Comparison of ENCODE assay signal across 18 cellular contexts in the genomic region with DNA sequence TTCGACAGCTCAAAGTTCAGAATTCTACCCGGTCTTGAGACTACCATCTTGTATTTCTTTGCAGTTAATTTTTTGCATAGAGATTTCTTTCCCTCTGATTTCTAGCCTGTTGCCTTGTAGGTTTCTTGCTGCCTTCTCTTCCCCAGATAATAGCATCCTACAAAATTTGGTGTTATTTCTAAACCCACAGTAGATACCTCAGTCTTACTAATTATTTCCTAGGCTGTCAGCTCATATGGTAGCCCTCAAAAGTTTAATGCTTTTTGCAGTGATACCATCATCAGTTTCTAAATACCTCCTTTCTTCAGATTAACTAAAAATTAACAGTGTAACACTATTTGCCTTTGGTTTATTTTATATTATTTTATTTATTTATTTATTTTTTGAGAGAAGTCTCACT.
DNase-seq lines count a peak whose midpoint lies in the region; ATAC-seq, FAIRE-seq and TF ChIP-seq lines count a peak whose summit lies in the region.
"Had no signal": no experiment of that assay in that cellular context is flagged by ENCODE, and none has a peak within 500 bp of the region (broad histone marks: within the 10 kb centered on the region; RNA-seq: fewer than 3 reads in every experiment).

No MANE protein-coding gene starts in this region.

- peaks cover 20% of the 10 kb centered on the region for H3K4me1 Mint-ChIP-seq in activated T-helper 17 cell treated with anti-CD3 and anti-CD28 coated beads, Interleukin-2, amount 50 U/mL, for 72 hours
- peaks cover 11% of the 10 kb centered on the region for H3K4me1 Mint-ChIP-seq in activated T-helper 2 cell treated with anti-CD3 and anti-CD28 coated beads, Interferon-gamma antibody, Interleukin-2, Interleukin-4, amounts not matched to agents 10 μg/mL and 5 μg/mL and 100 μg/mL, durations not matched to agents 14 hours and 24 hours and 36 hours (ENCODE audit: low read depth)
- H3K4me1 Mint-ChIP-seq in naive thymus-derived CD4-positive, alpha-beta T cell = peaks cover 0 to 13% (median 8%) of the 10 kb centered on the region in 7 donors

- peak; percentile 54 for ATAC-seq in activated T-helper 17 cell treated with anti-CD3 and anti-CD28 coated beads, Interleukin-2, amount 50 U/mL, for 72 hours (replicated peaks)
- no peak for ATAC-seq in naive thymus-derived CD4-positive, alpha-beta T cell

- no peak for DNase-seq in activated T-helper 2 cell treated with anti-CD3 and anti-CD28 coated beads, Interferon-gamma antibody, Interleukin-2, Interleukin-4, amounts not matched to agents 10 μg/mL and 5 μg/mL and 100 μg/mL, durations not matched to agents 14 hours and 24 hours and 36 hours (ENCODE audit: low spot score)
- DNase-seq in smooth muscle cell (lab: John Stamatoyannopoulos, UW; ENCODE audit: unreplicated experiment) (no peak), GM12892 (ENCODE audit: insufficient read length) (no peak)
- DNase-seq in activated effector memory CD4-positive, alpha-beta T cell treated with Interleukin-2 at 50 U/mL for 16 hours = no peak
- no peak for DNase-seq in naive thymus-derived CD4-positive, alpha-beta T cell
- DNase-seq: C1 segment of cervical spinal cord; Calu3; CD4-positive, alpha-beta memory T cell; COR-L47; DMS53; DND-41; H7; HCEC 1CT had no signal

- no peaks in the 10 kb centered on the region for H3F3A ChIP-seq in smooth muscle cell (ENCODE audit: low read depth)

- CTCF ChIA-PET in naive thymus-derived CD4-positive, alpha-beta T cell (lab: Charles Lee) = no interaction called here

- peaks cover 26% of the 10 kb centered on the region for H3K27me3 Mint-ChIP-seq in activated T-helper 17 cell treated with anti-CD3 and anti-CD28 coated beads, Interleukin-2, amount 50 U/mL, for 72 hours
- H3K27me3 Mint-ChIP-seq in activated T-helper 2 cell treated with anti-CD3 and anti-CD28 coated beads, Interferon-gamma antibody, Interleukin-2, Interleukin-4, amounts not matched to agents 10 μg/mL and 5 μg/mL and 100 μg/mL, durations not matched to agents 14 hours and 24 hours and 36 hours (ENCODE audit: low read depth) = peaks cover 20% of the 10 kb centered on the region
- peaks cover 26 to 31% (median 29%) of the 10 kb centered on the region in 5 donors for H3K27me3 Mint-ChIP-seq in naive thymus-derived CD4-positive, alpha-beta T cell

- H3K4me2 ChIP-seq in smooth muscle cell = peak overlapping the region; percentile 53

- no peaks in the 10 kb centered on the region for H3K79me2 ChIP-seq in smooth muscle cell (ENCODE audit: low read depth)

- H3K36me3 ChIP-seq in smooth muscle cell (ENCODE audit: low read depth) = no peaks in the 10 kb centered on the region
- H3K36me3 ChIP-seq in naive thymus-derived CD4-positive, alpha-beta T cell (ENCODE audit: control insufficient read depth in 2 of 3, insufficient read depth in 3 of 3, low read length in 3 of 3) = no peaks in the 10 kb centered on the region

- H3K4me3 ChIP-seq in smooth muscle cell = no peak overlapping the region
- no peak overlapping the region for H3K4me3 ChIP-seq in naive thymus-derived CD4-positive, alpha-beta T cell (ENCODE audit: low read length)
- H3K4me3 ChIP-seq: GM23248 had no signal

- no peaks in the 10 kb centered on the region for H3K9me3 Mint-ChIP-seq in activated T-helper 17 cell treated with anti-CD3 and anti-CD28 coated beads, Interleukin-2, amount 50 U/mL, for 72 hours
- no peaks in the 10 kb centered on the region for H3K9me3 Mint-ChIP-seq in activated T-helper 2 cell treated with anti-CD3 and anti-CD28 coated beads, Interferon-gamma antibody, Interleukin-2, Interleukin-4, amounts not matched to agents 10 μg/mL and 5 μg/mL and 100 μg/mL, durations not matched to agents 14 hours and 24 hours and 36 hours
- peaks cover 0 to 2% (median 0%) of the 10 kb centered on the region in 11 donors for H3K9me3 Mint-ChIP-seq in naive thymus-derived CD4-positive, alpha-beta T cell

- no peak for TF ChIP-seq CTCF in smooth muscle cell (IDR thresholded peaks at IDR 0.05; ENCODE audit: borderline replicate concordance, insufficient read depth, poor library complexity, severe bottlenecking)

- no peak overlapping the region for H3K9ac ChIP-seq in smooth muscle cell (ENCODE audit: low read depth)
- H3K9ac ChIP-seq: GM23248 had no signal

- POLR2A ChIA-PET in naive thymus-derived CD4-positive, alpha-beta T cell (lab: Charles Lee) = interaction anchor here (0.7 kb wide), 1 partner anchor 132 kb away, joined by 3 read pairs; no protein-coding TSS in a partner anchor

- no peak for FAIRE-seq in GM12892 (lab: Jason Lieb, UNC)
- FAIRE-seq: G401.6, GM19239, H1 had no signal

- H3K9me3 ChIP-seq in smooth muscle cell (replicated peaks; ENCODE audit: low read depth) = no peaks in the 10 kb centered on the region
- H3K9me3 ChIP-seq in naive thymus-derived CD4-positive, alpha-beta T cell (ENCODE audit: control insufficient read depth in 2 of 3, low read length in 3 of 3) = no peaks in the 10 kb centered on the region

- TF ChIP-seq POLR2A in GM12892 (IDR thresholded peaks at IDR 0.05; ENCODE audit: low read depth, low read length) = no peak

- peak overlapping the region; percentile 29 for H3K27ac ChIP-seq in smooth muscle cell (ENCODE audit: low read depth)
- H3K27ac ChIP-seq in naive thymus-derived CD4-positive, alpha-beta T cell (ENCODE audit: low read depth, low read length) = no peak overlapping the region
- H3K27ac ChIP-seq: GM23248 had no signal

- H3K4me1 ChIP-seq in smooth muscle cell (ENCODE audit: low read depth) = no peaks in the 10 kb centered on the region
- H3K4me1 ChIP-seq in naive thymus-derived CD4-positive, alpha-beta T cell (ENCODE audit: control insufficient read depth in 2 of 2, insufficient read depth in 2 of 2, low read length in 2 of 2) = no peaks in the 10 kb centered on the region

- intact Hi-C loops in activated T-helper 2 cell treated with anti-CD3 and anti-CD28 coated beads, Interferon-gamma antibody, Interleukin-2, Interleukin-4, amounts not matched to agents 10 μg/mL and 5 μg/mL and 100 μg/mL, durations not matched to agents 14 hours and 24 hours and 36 hours (cut with micrococcal nuclease) = loop anchor here (1.0 to 5.0 kb wide), 2 partner anchors 28 to 49 kb away; no protein-coding TSS in a partner anchor
- intact Hi-C loops in naive thymus-derived CD4-positive, alpha-beta T cell (cut with micrococcal nuclease) = no loop called here

- H3K27me3 ChIP-seq in smooth muscle cell (ENCODE audit: low read depth) = no peaks in the 10 kb centered on the region
- no peaks in the 10 kb centered on the region for H3K27me3 ChIP-seq in naive thymus-derived CD4-positive, alpha-beta T cell (ENCODE audit: control insufficient read depth in 2 of 2, insufficient read depth in 2 of 2, low read length in 2 of 2)

- H3K36me3 Mint-ChIP-seq in activated T-helper 17 cell treated with anti-CD3 and anti-CD28 coated beads, Interleukin-2, amount 50 U/mL, for 72 hours (ENCODE audit: low read depth) = peaks cover 5% of the 10 kb centered on the region
- H3K36me3 Mint-ChIP-seq in activated T-helper 2 cell treated with anti-CD3 and anti-CD28 coated beads, Interferon-gamma antibody, Interleukin-2, Interleukin-4, amounts not matched to agents 10 μg/mL and 5 μg/mL and 100 μg/mL, durations not matched to agents 14 hours and 24 hours and 36 hours (ENCODE audit: low read depth) = no peaks in the 10 kb centered on the region
- peaks cover 0 to 9% (median 0%) of the 10 kb centered on the region in 5 donors for H3K36me3 Mint-ChIP-seq in naive thymus-derived CD4-positive, alpha-beta T cell

- H2AFZ ChIP-seq in smooth muscle cell (ENCODE audit: low read depth) = no peak overlapping the region
- H2AFZ ChIP-seq: GM23248 had no signal

- H3K27ac Mint-ChIP-seq in activated T-helper 17 cell treated with anti-CD3 and anti-CD28 coated beads, Interleukin-2, amount 50 U/mL, for 72 hours = no peak overlapping the region
- peak overlapping the region; percentile 2 for H3K27ac Mint-ChIP-seq in activated T-helper 2 cell treated with anti-CD3 and anti-CD28 coated beads, Interferon-gamma antibody, Interleukin-2, Interleukin-4, amounts not matched to agents 10 μg/mL and 5 μg/mL and 100 μg/mL, durations not matched to agents 14 hours and 24 hours and 36 hours
- no peak overlapping the region for H3K27ac Mint-ChIP-seq in naive thymus-derived CD4-positive, alpha-beta T cell
- H3K27ac Mint-ChIP-seq: CD4-positive, alpha-beta memory T cell had no signal

- WGBS in smooth muscle cell (ENCODE audit: low lambda C conversion rate) = 58% methylated on average over 2 of the region's 2 CpGs

- H3K4me3 Mint-ChIP-seq in activated T-helper 17 cell treated with anti-CD3 and anti-CD28 coated beads, Interleukin-2, amount 50 U/mL, for 72 hours = peak overlapping the region; percentile 27
- no peak overlapping the region for H3K4me3 Mint-ChIP-seq in activated T-helper 2 cell treated with anti-CD3 and anti-CD28 coated beads, Interferon-gamma antibody, Interleukin-2, Interleukin-4, amounts not matched to agents 10 μg/mL and 5 μg/mL and 100 μg/mL, durations not matched to agents 14 hours and 24 hours and 36 hours (ENCODE audit: low read depth)
- H3K4me3 Mint-ChIP-seq in naive thymus-derived CD4-positive, alpha-beta T cell = no peak overlapping the region
- H3K4me3 Mint-ChIP-seq: CD4-positive, alpha-beta memory T cell had no signal

- H4K20me1 ChIP-seq in smooth muscle cell (ENCODE audit: low read depth) = no peaks in the 10 kb centered on the region
